In the genomic region with DNA sequence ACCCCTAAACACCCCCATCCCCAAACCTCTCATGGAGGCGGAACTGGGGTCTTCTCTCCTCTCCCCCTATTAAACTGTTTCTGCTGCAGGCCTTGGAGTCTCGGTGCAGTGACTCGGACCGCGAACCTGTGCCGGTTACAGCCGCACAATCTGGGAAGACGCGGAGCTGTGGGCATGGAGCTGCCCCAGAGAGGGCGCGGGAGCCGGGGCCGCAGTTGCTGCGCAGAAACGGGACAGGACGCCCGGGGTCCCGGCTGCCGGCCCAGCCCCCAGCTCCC, we compare ENCODE assay signal across 8 cellular contexts.
A peak's percentile ranks its signal among the peaks of the same experiment; 100 is the strongest.
DNase-seq lines count a peak whose midpoint lies in the region; ATAC-seq lines count a peak whose summit lies in the region.

No MANE protein-coding gene starts in this region.

- peak overlapping the region; percentile 85 for H3K4me3 ChIP-seq in iPS-20b (ENCODE audit: low read length)

- peak overlapping the region; percentile 60; the same call in 1 of the 2 replicates for H3K9ac ChIP-seq in iPS-20b (ENCODE audit: low read depth, low read length)

- H3K36me3 ChIP-seq in iPS-20b (ENCODE audit: insufficient read depth, low read depth, low read length), result no peaks in the 10 kb centered on the region

- peak; percentile 15 for ATAC-seq in GM18520 (IDR thresholded peaks at IDR 0.05; ENCODE audit: unreplicated experiment)
- peak; percentile 47 for ATAC-seq in stimulated activated effector memory CD8-positive, alpha-beta T cell treated with anti-CD3 and anti-CD28 coated beads, Interleukin-12 subunit alpha, Interleukin-12 subunit beta, amount 100 ng/mL, for 72 hours
- no peak for ATAC-seq in HG03432 (IDR thresholded peaks at IDR 0.05; ENCODE audit: unreplicated experiment)

- H3K36me3 Mint-ChIP-seq in stimulated activated effector memory CD8-positive, alpha-beta T cell treated with anti-CD3 and anti-CD28 coated beads, Interleukin-12 subunit alpha, Interleukin-12 subunit beta, amount 100 ng/mL, for 72 hours, result no peaks in the 10 kb centered on the region

- H3K27ac Mint-ChIP-seq in stimulated activated effector memory CD8-positive, alpha-beta T cell treated with anti-CD3 and anti-CD28 coated beads, Interleukin-12 subunit alpha, Interleukin-12 subunit beta, amount 100 ng/mL, for 72 hours, result peak overlapping the region; percentile 86

- H3K9me3 Mint-ChIP-seq in stimulated activated effector memory CD8-positive, alpha-beta T cell treated with anti-CD3 and anti-CD28 coated beads, Interleukin-12 subunit alpha, Interleukin-12 subunit beta, amount 100 ng/mL, for 72 hours, result peaks cover 3% of the 10 kb centered on the region

- no peaks in the 10 kb centered on the region for H3K4me1 ChIP-seq in iPS-20b (ENCODE audit: insufficient read depth, low read length)

- H3K4me1 Mint-ChIP-seq in stimulated activated effector memory CD8-positive, alpha-beta T cell treated with anti-CD3 and anti-CD28 coated beads, Interleukin-12 subunit alpha, Interleukin-12 subunit beta, amount 100 ng/mL, for 72 hours, result peaks cover 25% of the 10 kb centered on the region

- H3K9me3 ChIP-seq in iPS-20b (ENCODE audit: insufficient read depth, low read depth, low read length), result peaks cover 12% of the 10 kb centered on the region; the same call in 1 of the 2 replicates

- H3K4me3 Mint-ChIP-seq in stimulated activated effector memory CD8-positive, alpha-beta T cell treated with anti-CD3 and anti-CD28 coated beads, Interleukin-12 subunit alpha, Interleukin-12 subunit beta, amount 100 ng/mL, for 72 hours, result peak overlapping the region; percentile 87

- H3K27me3 ChIP-seq in iPS-20b (ENCODE audit: insufficient read depth, low read length), result peaks cover 14% of the 10 kb centered on the region; the same call in 1 of the 2 replicates

- no peak overlapping the region for H3K27ac ChIP-seq in iPS-20b (ENCODE audit: low read length)

- DNase-seq in HuH-7.5 (ENCODE audit: low spot score) (peak; percentile 48), astrocyte of the hippocampus (ENCODE audit: low read depth, low spot score) (peak; percentile 74), NCI-H510A (lab: John Stamatoyannopoulos, UW) (no peak)
- no peak for DNase-seq in stimulated activated effector memory CD8-positive, alpha-beta T cell treated with anti-CD3 and anti-CD28 coated beads, Interleukin-12 subunit alpha, Interleukin-12 subunit beta, amount 100 ng/mL, for 72 hours (ENCODE audit: low spot score in 2 of 2)
- no peak for DNase-seq in activated CD4-positive, CD25-positive, alpha-beta regulatory T cell (lab: John Stamatoyannopoulos, UW)

Comparison
In these comparisons a context has a peak if more than half of its experiments do, and no peak if none do; other contexts are left out.
1. DNase-seq: peak in HuH-7.5 (single experiment) and astrocyte of the hippocampus (single experiment); none in stimulated activated effector memory CD8-positive, alpha-beta T cell treated with anti-CD3 and anti-CD28 coated beads, Interleukin-12 subunit alpha, Interleukin-12 subunit beta, amount 100 ng/mL, for 72 hours (0 of 2), activated CD4-positive, CD25-positive, alpha-beta regulatory T cell (0 of 4) and NCI-H510A (single experiment).